Comparison of ENCODE assay signal across 14 cellular contexts in genomic region chr1:36953061-36953460, GRCh38.
DNase-seq lines count a peak whose midpoint lies in the region; ATAC-seq lines count a peak whose summit lies in the region.
"Had no signal": no experiment of that assay in that cellular context is flagged by ENCODE, and none has a peak within 500 bp of the region (broad histone marks: within the 10 kb centered on the region; RNA-seq: fewer than 3 reads in every experiment).

No MANE protein-coding gene starts in this region.

- no peak overlapping the region for H4K8ac ChIP-seq in neuronal stem cell (ENCODE audit: low read depth, low read length)

- H3K4me2 ChIP-seq in BLaER1 treated with 17β-estradiol and CSF1 and Interleukin-3, amounts not matched to agents 10 nM and 100 nM: peak overlapping the region in 8 of 11 experiments; percentile 13 to 90 (median 82); a peak in 11 of 22 replicates
- H3K4me2 ChIP-seq in neuronal stem cell (ENCODE audit: insufficient read depth, low read length, poor library complexity, severe bottlenecking): no peak overlapping the region
- H3K4me2 ChIP-seq: GM23338 had no signal

- H4K20me1 ChIP-seq in BLaER1 treated with 17β-estradiol and CSF1 and Interleukin-3, amounts not matched to agents 10 nM and 100 nM: peaks cover 0 to 6% (median 0%) of the 10 kb centered on the region in 11 experiments; a peak in 4 of 22 replicates

- H3K4ac ChIP-seq in neuronal stem cell (ENCODE audit: low read length): no peak overlapping the region

- no peak overlapping the region for H3K18ac ChIP-seq in neuronal stem cell (ENCODE audit: low read length)

- H2BK15ac ChIP-seq in neuronal stem cell (ENCODE audit: low read length): peak overlapping the region; percentile 44

- H3K79me1 ChIP-seq in neuronal stem cell (ENCODE audit: low read depth, low read length): no peaks in the 10 kb centered on the region

- no peaks in the 10 kb centered on the region for H3K36me3 ChIP-seq in BLaER1 treated with 17β-estradiol and CSF1 and Interleukin-3, amounts not matched to agents 10 nM and 100 nM
- H3K36me3 ChIP-seq in H7 (replicated peaks; ENCODE audit: control insufficient read depth, insufficient read depth, low read length) (no peaks in the 10 kb centered on the region), neuronal stem cell (replicated peaks in 1 of 2; ENCODE audit: control insufficient read depth in 2 of 2, insufficient read depth in 2 of 2, low read length in 2 of 2) (no peaks in the 10 kb centered on the region)

- H3K4me1 ChIP-seq in BLaER1 treated with 17β-estradiol and CSF1 and Interleukin-3, amounts not matched to agents 10 nM and 100 nM: peaks cover 19 to 90% (median 85%) of the 10 kb centered on the region in 10 experiments
- peaks cover 0 to 14% of the 10 kb centered on the region in 2 donors for H3K4me1 ChIP-seq in neuronal stem cell (ENCODE audit: control insufficient read depth in 2 of 2, insufficient read depth in 1 of 2, low read depth in 1 of 2, low read length in 2 of 2)

- no peak overlapping the region for H2AK5ac ChIP-seq in neuronal stem cell (ENCODE audit: low read depth, low read length)

- no peak overlapping the region for H3K4me3 ChIP-seq in BLaER1 treated with 17β-estradiol and CSF1 and Interleukin-3, amounts not matched to agents 10 nM and 100 nM
- H3K4me3 ChIP-seq in H7 (ENCODE audit: insufficient read depth, low read depth, low read length): no peak overlapping the region
- H3K4me3 ChIP-seq in neuronal stem cell (ENCODE audit: low read length in 2 of 2): no peak overlapping the region
- H3K4me3 ChIP-seq: GM23338 had no signal

- H3K27me3 ChIP-seq in BLaER1 treated with 17β-estradiol and CSF1 and Interleukin-3, amounts not matched to agents 10 nM and 100 nM: no peaks in the 10 kb centered on the region
- H3K27me3 ChIP-seq in H7 (ENCODE audit: control insufficient read depth, insufficient read depth, low read length) (no peaks in the 10 kb centered on the region), neuronal stem cell (ENCODE audit: control insufficient read depth in 3 of 3, insufficient read depth in 3 of 3, low read depth in 1 of 3, low read length in 3 of 3) (no peaks in the 10 kb centered on the region)

- no peak overlapping the region for H3K23ac ChIP-seq in neuronal stem cell (ENCODE audit: low read depth, low read length, poor library complexity)

- H4K91ac ChIP-seq in neuronal stem cell (ENCODE audit: low read depth, low read length, poor library complexity): no peak overlapping the region

- no peak overlapping the region for H2AFZ ChIP-seq in neuronal stem cell (ENCODE audit: low read length)
- H2AFZ ChIP-seq: GM23338 had no signal

- H2BK120ac ChIP-seq in neuronal stem cell (ENCODE audit: low read depth, low read length): no peak overlapping the region

- H3K14ac ChIP-seq in neuronal stem cell (ENCODE audit: low read length): peak overlapping the region; percentile 64

- ATAC-seq in GM19463 (IDR thresholded peaks at IDR 0.05; ENCODE audit: unreplicated experiment) (no peak), HG03460 (IDR thresholded peaks at IDR 0.05; ENCODE audit: unreplicated experiment) (no peak)
- ATAC-seq: GM23338 had no signal

- H3K9ac ChIP-seq in BLaER1 treated with 17β-estradiol and CSF1 and Interleukin-3, amounts not matched to agents 10 nM and 100 nM: no peak overlapping the region
- peak overlapping the region; percentile 9 for H3K9ac ChIP-seq in neuronal stem cell (ENCODE audit: low read depth, low read length, poor library complexity)

- no peak overlapping the region for H2BK5ac ChIP-seq in neuronal stem cell (ENCODE audit: low read length)

- no peaks in the 10 kb centered on the region for H3K9me3 ChIP-seq in BLaER1 treated with 17β-estradiol and CSF1 and Interleukin-3, amounts not matched to agents 10 nM and 100 nM (replicated peaks in 1 of 11)
- no peaks in the 10 kb centered on the region for H3K9me3 ChIP-seq in neuronal stem cell (replicated peaks in 1 of 2; ENCODE audit: control insufficient read depth in 2 of 2, insufficient read depth in 1 of 2, low read depth in 1 of 2, low read length in 2 of 2)

- DNase-seq in H7: peak; percentile 31
- DNase-seq in cerebellar cortex (ENCODE audit: low spot score): peak; percentile 76
- DNase-seq in neuronal stem cell (ENCODE audit: low spot score): no peak
- DNase-seq in UCSD-AML1 (lab: John Stamatoyannopoulos, UW; ENCODE audit: unreplicated experiment): no peak
- DNase-seq: Calu3; CD4-positive, alpha-beta memory T cell; COR-L47; DMS53; DMS79 treated with DMSO at 0.1 percent for 48 hours; HCEC 1CT had no signal

- no peak overlapping the region for H2BK12ac ChIP-seq in neuronal stem cell (ENCODE audit: low read length)

- no peak overlapping the region for H3K27ac ChIP-seq in BLaER1 treated with 17β-estradiol and CSF1 and Interleukin-3, amounts not matched to agents 10 nM and 100 nM
- H3K27ac ChIP-seq in neuronal stem cell (replicated peaks; ENCODE audit: low read length): no peak overlapping the region

- WGBS in neuronal stem cell (ENCODE audit: extremely low coverage in 2 of 2, insufficient read length in 2 of 2, insufficient replicate concordance in 1 of 2), 2 donors: no CpG with 5 or more reads among the region's 5 CpGs

Comparison
In these comparisons a context has a peak if more than half of its experiments do, and no peak if none do; other contexts are left out.
1. DNase-seq: peak in H7 (single experiment) and cerebellar cortex (single experiment); none in neuronal stem cell (single experiment) and UCSD-AML1 (single experiment).